ENCODE assay signal across 1 cellular context in the genomic region with DNA sequence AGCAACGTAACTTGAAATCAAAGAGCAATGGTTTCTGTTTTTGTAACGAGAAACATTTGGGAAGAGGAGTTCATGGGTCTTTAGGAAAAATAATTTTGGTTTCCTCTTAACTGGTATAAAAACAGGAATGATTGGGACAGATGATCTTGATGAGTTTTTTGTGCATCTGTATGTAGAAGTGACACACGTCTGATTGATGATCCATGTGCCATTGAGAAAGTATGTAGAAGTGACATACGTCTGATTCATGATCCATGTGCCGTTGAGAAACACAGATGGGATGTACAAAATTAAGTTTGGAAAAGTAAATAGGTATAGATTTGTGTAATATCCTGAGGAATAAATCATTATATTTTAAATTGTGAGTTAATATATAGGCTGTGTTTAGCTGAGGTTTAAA.
TF ChIP-seq lines count a peak whose summit lies in the region.

No MANE protein-coding gene starts in this region.

TF ChIP-seq in HEK293, 187 proteins besides CTCF, POLR2A, EP300 and RAD21 (continued from another document):
- TF ChIP-seq KLF10 (tag by site-specific recombination; IDR thresholded peaks at IDR 0.05) (no peak), ZNF837 (tag by site-specific recombination; IDR thresholded peaks at IDR 0.05) (no peak)
